7 cellular contexts compared by ENCODE assay signal in genomic region chr2:121505005-121505404, GRCh38. TPM values are rescaled to one million over a fixed set of nuclear protein-coding genes. Genes with fewer than 3 reads are reported as not detected.
DNase-seq lines count a peak whose midpoint lies in the region; ATAC-seq and TF ChIP-seq lines count a peak whose summit lies in the region.

No MANE protein-coding gene starts in this region.

- no peaks in the 10 kb centered on the region for H3K9me2 ChIP-seq in GM23248 (ENCODE audit: insufficient read depth)

- H3K9ac ChIP-seq in GM23248 (peak overlapping the region; percentile 50), skeletal muscle satellite cell (ENCODE audit: low read depth, low read length) (peak overlapping the region; percentile 63)

- WGBS in GM23248 (ENCODE audit: low coverage in 1 of 2, low lambda C conversion rate in 2 of 2, missing lambda C conversion rate in 2 of 2), 2 experiments = 6 to 7% methylated on average over 3 of the region's 3 CpGs

- ATAC-seq in GM18511 (IDR thresholded peaks at IDR 0.05; ENCODE audit: unreplicated experiment) (no peak), HG02870 (IDR thresholded peaks at IDR 0.05; ENCODE audit: unreplicated experiment) (no peak)

- in situ Hi-C loops in GM23248 (cut with MboI) = no loop called here

- H3K79me2 ChIP-seq in GM23248 (ENCODE audit: insufficient read depth) = peaks cover 49% of the 10 kb centered on the region

- peak; percentile 92 for DNase-seq in GM23248
- peak; percentile 15 for DNase-seq in RPMI7951 (ENCODE audit: low read depth)
- DNase-seq in fibroblast of pulmonary artery (ENCODE audit: low read depth) = peak; percentile 73
- DNase-seq in NCI-H2029 (lab: John Stamatoyannopoulos, UW) = no peak

- H3K4me1 ChIP-seq in GM23248 (ENCODE audit: insufficient read depth) (peaks cover 59% of the 10 kb centered on the region), skeletal muscle satellite cell (ENCODE audit: control insufficient read depth, insufficient read depth, low read length) (peaks cover 68% of the 10 kb centered on the region)

- peaks cover 54% of the 10 kb centered on the region for H3F3A ChIP-seq in GM23248 (ENCODE audit: insufficient read depth)

- peak overlapping the region; percentile 33; the same call in 1 of the 2 replicates for H3K4me3 ChIP-seq in GM23248
- H3K4me3 ChIP-seq in fibroblast of pulmonary artery (replicated peaks; ENCODE audit: low read depth, low read length) = no peak overlapping the region
- no peak overlapping the region for H3K4me3 ChIP-seq in skeletal muscle satellite cell (ENCODE audit: low read length)

- no peak for TF ChIP-seq CTCF in fibroblast of pulmonary artery (IDR thresholded peaks at IDR 0.05; ENCODE audit: low read length, missing control alignments)

- no peaks in the 10 kb centered on the region for H4K20me1 ChIP-seq in GM23248 (ENCODE audit: insufficient read depth)

- peak overlapping the region; percentile 85 for H3K27ac ChIP-seq in GM23248

- no peak overlapping the region for H2AFZ ChIP-seq in GM23248

- H3K9me3 ChIP-seq in GM23248 (ENCODE audit: low read depth) (no peaks in the 10 kb centered on the region), skeletal muscle satellite cell (replicated peaks; ENCODE audit: low read length) (no peaks in the 10 kb centered on the region)

- peaks cover under 1% of the 10 kb centered on the region; the same call in 1 of the 2 replicates for H3K36me3 ChIP-seq in GM23248 (ENCODE audit: low read depth)
- peaks cover 2% of the 10 kb centered on the region for H3K36me3 ChIP-seq in skeletal muscle satellite cell (ENCODE audit: insufficient read depth, low read length)

- H3K27me3 ChIP-seq in GM23248 (replicated peaks; ENCODE audit: insufficient read depth) (no peaks in the 10 kb centered on the region), skeletal muscle satellite cell (ENCODE audit: control insufficient read depth, insufficient read depth, low read length) (no peaks in the 10 kb centered on the region)

- H3K4me2 ChIP-seq in GM23248 (ENCODE audit: unreplicated experiment) (peak overlapping the region; percentile 56), skeletal muscle satellite cell (ENCODE audit: low read length) (peak overlapping the region; percentile 50)

RNA-seq across cellular contexts. Expression of gene RNU4ATAC, which starts 25.7 kb away (rescaled TPM):
- total RNA-seq in GM23248 (2014; rRNA removed; shearing (Covaris generic)) = not detected in 2 replicates
- polyA plus RNA-seq in GM23248 (2016; fragmentation: Nextera tagmentation; extraction: Ambion mirVana) = 6.2 TPM in 1 of 2 replicates, not detected in the other
- total RNA-seq in RPMI7951 (2014; rRNA removed; shearing (Covaris generic)) = not detected in 2 replicates
- total RNA-seq in skeletal muscle satellite cell (2012; rRNA removed) = under 0.01 TPM in 1 of 2 replicates, not detected in the other
